In genomic region chr13:44436589-44437337, GRCh38 we compare ENCODE assay signal across 8 cellular contexts.
DNase-seq lines count a peak whose midpoint lies in the region; ATAC-seq and TF ChIP-seq lines count a peak whose summit lies in the region.

No MANE protein-coding gene starts in this region.

- no peak overlapping the region for H3K27ac ChIP-seq in effector memory CD4-positive, alpha-beta T cell (ENCODE audit: insufficient read depth, low read length, poor library complexity, severe bottlenecking)
- H3K27ac ChIP-seq in liver (ENCODE audit: low read depth in 1 of 2, low read length in 2 of 2) = peak overlapping the region; percentile 91 to 98

- H3K36me3 ChIP-seq in effector memory CD4-positive, alpha-beta T cell (ENCODE audit: control insufficient read depth, insufficient read depth, low read length) = no peaks in the 10 kb centered on the region
- H3K36me3 ChIP-seq in liver (ENCODE audit: control insufficient read depth in 4 of 4, insufficient read depth in 3 of 4, low read depth in 1 of 4, low read length in 3 of 4) = peaks cover 7 to 10% (median 9%) of the 10 kb centered on the region in 4 donors

- H3K9me3 ChIP-seq in effector memory CD4-positive, alpha-beta T cell (ENCODE audit: control insufficient read depth, low read length) = no peaks in the 10 kb centered on the region
- H3K9me3 ChIP-seq in liver (ENCODE audit: control insufficient read depth in 4 of 4, low read length in 3 of 4) = no peaks in the 10 kb centered on the region

- peak overlapping the region; percentile 93 to 95 for H3K9ac ChIP-seq in liver (ENCODE audit: low read depth in 1 of 2, low read length in 2 of 2)

- H3K27me3 ChIP-seq in effector memory CD4-positive, alpha-beta T cell (replicated peaks; ENCODE audit: control insufficient read depth, insufficient read depth, low read length, poor library complexity, severe bottlenecking) = peaks cover 10% of the 10 kb centered on the region
- no peaks in the 10 kb centered on the region for H3K27me3 ChIP-seq in liver (ENCODE audit: control insufficient read depth in 4 of 4, insufficient read depth in 4 of 4, low read length in 3 of 4)

- no peak for ATAC-seq in GM19395 (IDR thresholded peaks at IDR 0.05; ENCODE audit: unreplicated experiment)

- under 1% methylated on average over 38 of the region's 38 CpGs for WGBS in liver

- DNase-seq in AML-193 (lab: John Stamatoyannopoulos, UW) = peak; percentile 59 to 65
- DNase-seq in HPDE6-E6E7 (ENCODE audit: extremely low spot score) = peak; percentile 41
- DNase-seq in NCI-H748 (lab: John Stamatoyannopoulos, UW; ENCODE audit: unreplicated experiment) = peak; percentile 97
- DNase-seq in activated CD8-positive, alpha-beta memory T cell treated with anti-CD3 and anti-CD28 coated beads for 24 hours = peak; percentile 78
- DNase-seq in effector memory CD4-positive, alpha-beta T cell = peak in 2 of 3 donors; percentile 41 to 44
- peak; percentile 39 for DNase-seq in stimulated activated CD4-positive, alpha-beta T cell treated with anti-CD3 and anti-CD28 coated beads, Interleukin-4, amount 100 ng/mL, for 1 hour

- H3K4me1 ChIP-seq in effector memory CD4-positive, alpha-beta T cell (ENCODE audit: control insufficient read depth, insufficient read depth, low read length, poor library complexity, severe bottlenecking) = peaks cover 18% of the 10 kb centered on the region
- peaks cover 3 to 19% (median 15%) of the 10 kb centered on the region in 4 donors for H3K4me1 ChIP-seq in liver (ENCODE audit: control insufficient read depth in 4 of 4, insufficient read depth in 4 of 4, low read length in 3 of 4)

- peak; percentile 57 to 61 for TF ChIP-seq RAD21 in liver (IDR thresholded peaks at IDR 0.05)

- H3K4me3 ChIP-seq in effector memory CD4-positive, alpha-beta T cell (ENCODE audit: insufficient read depth, low read depth, low read length, poor library complexity, severe bottlenecking) = peak overlapping the region; percentile 44
- H3K4me3 ChIP-seq in liver (ENCODE audit: low read depth in 1 of 3, low read length in 3 of 3) = peak overlapping the region; percentile 77 to 88 (median 79)

- no peak for TF ChIP-seq CTCF in liver (IDR thresholded peaks at IDR 0.05; ENCODE audit: low read depth, low read length, missing input control)

TF ChIP-seq in liver, 16 proteins besides CTCF, POLR2A, EP300 and RAD21:
- TF ChIP-seq NR2F2 (IDR thresholded peaks at IDR 0.05) (no peak), REST (IDR thresholded peaks at IDR 0.05) (peak; percentile 96), EGR1 (IDR thresholded peaks at IDR 0.05; ENCODE audit: low read depth in 2 of 2) (peak in 1 of 2 donors; percentile 14), YY1 (IDR thresholded peaks at IDR 0.05) (peak; percentile 62), ZBTB33 (IDR thresholded peaks at IDR 0.05) (no peak), GABPA (IDR thresholded peaks at IDR 0.05 in 1 of 2, conservative IDR thresholded peaks at IDR 0.05 in 1 of 2) (no peak), RXRA (IDR thresholded peaks at IDR 0.05) (peak in 1 of 2 donors; percentile 7), HNF4G (IDR thresholded peaks at IDR 0.05) (no peak), HNF4A (conservative IDR thresholded peaks at IDR 0.05) (no peak), TAF1 (conservative IDR thresholded peaks at IDR 0.05) (peak; percentile 99), ATF3 (IDR thresholded peaks at IDR 0.05) (no peak), MAX (IDR thresholded peaks at IDR 0.05) (no peak), SP1 (IDR thresholded peaks at IDR 0.05) (peak; percentile 46), FOXA2 (IDR thresholded peaks at IDR 0.05) (no peak), FOXA1 (IDR thresholded peaks at IDR 0.05) (no peak), JUND (IDR thresholded peaks at IDR 0.05) (peak in 1 of 2 donors; percentile 22)

Comparison
In these comparisons a context has a peak if more than half of its experiments do, and no peak if none do; other contexts are left out.
1. DNase-seq: peak in every context shown above with its lines; median percentile 97 in NCI-H748; 78 in activated CD8-positive, alpha-beta memory T cell treated with anti-CD3 and anti-CD28 coated beads for 24 hours; 62 in AML-193; 42 in effector memory CD4-positive, alpha-beta T cell; 41 in HPDE6-E6E7; 39 in stimulated activated CD4-positive, alpha-beta T cell treated with anti-CD3 and anti-CD28 coated beads, Interleukin-4, amount 100 ng/mL, for 1 hour.